20 cellular contexts compared by ENCODE assay signal in genomic region chr15:38260077-38260476, GRCh38. TPM values are rescaled to one million over a fixed set of nuclear protein-coding genes. Genes with fewer than 3 reads are reported as not detected.
DNase-seq lines count a peak whose midpoint lies in the region; ATAC-seq, FAIRE-seq and TF ChIP-seq lines count a peak whose summit lies in the region.
"Had no signal": no experiment of that assay in that cellular context is flagged by ENCODE, and none has a peak within 500 bp of the region (broad histone marks: within the 10 kb centered on the region; RNA-seq: fewer than 3 reads in every experiment).

No MANE protein-coding gene starts in this region.

- no peak overlapping the region for H3K4me3 Mint-ChIP-seq in activated CD4-positive, alpha-beta memory T cell treated with anti-CD3 and anti-CD28 coated beads for 36 hours
- H3K4me3 Mint-ChIP-seq: activated CD4-positive, alpha-beta T cell treated with anti-CD3 and anti-CD28 coated beads for 36 hours had no signal

- no peaks in the 10 kb centered on the region for H3K36me3 ChIP-seq in cardiac muscle cell
- no peaks in the 10 kb centered on the region for H3K36me3 ChIP-seq in brain microvascular endothelial cell (replicated peaks)
- no peaks in the 10 kb centered on the region for H3K36me3 ChIP-seq in keratinocyte (ENCODE audit: control insufficient read depth in 2 of 2, extremely low read depth in 1 of 2, insufficient read depth in 2 of 2, low read length in 2 of 2)
- H3K36me3 ChIP-seq: neutrophil, right lobe of liver, thoracic aorta had no signal

- no peaks in the 10 kb centered on the region for H3K9me3 ChIP-seq in cardiac muscle cell (ENCODE audit: low read depth)
- no peaks in the 10 kb centered on the region for H3K9me3 ChIP-seq in keratinocyte (ENCODE audit: control insufficient read depth, low read depth, low read length)
- H3K9me3 ChIP-seq: neutrophil, right lobe of liver, thoracic aorta had no signal

- H3K27me3 Mint-ChIP-seq in activated CD4-positive, alpha-beta memory T cell treated with anti-CD3 and anti-CD28 coated beads for 36 hours = no peaks in the 10 kb centered on the region
- H3K27me3 Mint-ChIP-seq: activated CD4-positive, alpha-beta T cell treated with anti-CD3 and anti-CD28 coated beads for 36 hours had no signal

- peak; percentile 21 for TF ChIP-seq CTCF in cardiac muscle cell (IDR thresholded peaks at IDR 0.05; ENCODE audit: low read depth, low read length)
- peak; percentile 43 for TF ChIP-seq CTCF in brain microvascular endothelial cell (IDR thresholded peaks at IDR 0.05; ENCODE audit: low read depth, low read length, missing control alignments)
- TF ChIP-seq CTCF in keratinocyte (optimal IDR thresholded peaks at IDR 0.05 in 1 of 3, IDR thresholded peaks at IDR 0.05 in 1 of 3, conservative IDR thresholded peaks at IDR 0.05 in 1 of 3; ENCODE audit: extremely low read depth in 1 of 3, insufficient read depth in 2 of 3, low read length in 3 of 3) = no peak

- H3K4me1 Mint-ChIP-seq in activated CD4-positive, alpha-beta memory T cell treated with anti-CD3 and anti-CD28 coated beads for 36 hours (ENCODE audit: low read depth) = no peaks in the 10 kb centered on the region
- H3K4me1 Mint-ChIP-seq: activated CD4-positive, alpha-beta T cell treated with anti-CD3 and anti-CD28 coated beads for 36 hours had no signal

- in situ Hi-C loops in brain microvascular endothelial cell (cut with HindIII; ENCODE audit: low pct_ligation_motif_present, low sequenced_read_pairs) = no loop called here

- ATAC-seq in left ventricle myocardium superior = no peak
- ATAC-seq: activated CD4-positive, alpha-beta T cell treated with anti-CD3 and anti-CD28 coated beads for 36 hours; right lobe of liver had no signal

- no peak overlapping the region for H3K27ac Mint-ChIP-seq in activated CD4-positive, alpha-beta memory T cell treated with anti-CD3 and anti-CD28 coated beads for 36 hours
- H3K27ac Mint-ChIP-seq: activated CD4-positive, alpha-beta T cell treated with anti-CD3 and anti-CD28 coated beads for 36 hours had no signal

- POLR2A ChIA-PET in HEK293T (lab: Yijun Ruan, JAX) = interaction anchor here (1.2 kb wide), 1 partner anchor 8 kb away, joined by 4 read pairs; the partner anchor contains the start of gene SPRED1
- POLR2A ChIA-PET in activated CD4-positive, alpha-beta memory T cell treated with anti-CD3 and anti-CD28 coated beads for 36 hours (lab: Charles Lee) = no interaction called here

- DNase-seq in cardiac muscle cell (ENCODE audit: low read depth in 1 of 2, low spot score in 1 of 2) (peak in 1 of 2 donors; percentile 49), left ventricle myocardium superior (no peak), brain microvascular endothelial cell (peak; percentile 63), keratinocyte (ENCODE audit: low read depth, low spot score) (no peak), GDM1 (lab: John Stamatoyannopoulos, UW) (no peak), activated gamma-delta T cell (lab: John Stamatoyannopoulos, UW) (no peak), HEK293T (ENCODE audit: extremely low spot score) (no peak)
- DNase-seq in activated CD4-positive, alpha-beta memory T cell treated with anti-CD3 and anti-CD28 coated beads for 36 hours = no peak
- DNase-seq: activated CD4-positive, alpha-beta T cell treated with anti-CD3 and anti-CD28 coated beads for 36 hours; activated naive CD4-positive, alpha-beta T cell treated with anti-CD3 and anti-CD28 coated beads, Interleukin-2, amount 50 U/mL, for 16 hours; effector CD4-positive, alpha-beta T cell; GF-D8; NCI-H187; NCI-H510A treated with DMSO at 0.1 percent for 48 hours; right lobe of liver; stimulated activated CD4-positive, alpha-beta T cell treated with anti-CD3 and anti-CD28 coated beads, Interleukin-4, amount 100 ng/mL, for 24 hours had no signal

- H3K9me3 Mint-ChIP-seq in activated CD4-positive, alpha-beta memory T cell treated with anti-CD3 and anti-CD28 coated beads for 36 hours = no peaks in the 10 kb centered on the region

- no peak overlapping the region for H3K4me2 ChIP-seq in keratinocyte (ENCODE audit: control insufficient read depth, extremely low read depth, insufficient read depth, low read depth, low read length)

- peaks cover 100% of the 10 kb centered on the region for H3K79me2 ChIP-seq in keratinocyte (ENCODE audit: control insufficient read depth, insufficient read depth, low read length)

- H3K4me1 ChIP-seq in cardiac muscle cell (ENCODE audit: low read depth) (peaks cover 29% of the 10 kb centered on the region), keratinocyte (ENCODE audit: control insufficient read depth, extremely low read depth, insufficient read depth, low read length) (peaks cover 19% of the 10 kb centered on the region)
- H3K4me1 ChIP-seq: right lobe of liver had no signal

- no peak overlapping the region for H3K27ac ChIP-seq in cardiac muscle cell
- H3K27ac ChIP-seq in brain microvascular endothelial cell = no peak overlapping the region
- no peak overlapping the region for H3K27ac ChIP-seq in keratinocyte (ENCODE audit: control insufficient read depth, insufficient read depth, low read length)
- H3K27ac ChIP-seq: 22Rv1, neutrophil, right lobe of liver, thoracic aorta had no signal

- FAIRE-seq in keratinocyte (lab: Jason Lieb, UNC) = peak; percentile 41
- FAIRE-seq: bronchial epithelial cell had no signal

- H3K9ac ChIP-seq in keratinocyte (ENCODE audit: control insufficient read depth, extremely low read depth, insufficient read depth, low read length) = no peak overlapping the region

- dilution Hi-C loops in keratinocyte (cut with MboI; ENCODE audit: extremely low pct_ligation_motif_present, low sequenced_read_pairs) = no loop called here

- no peaks in the 10 kb centered on the region for H3K9me1 ChIP-seq in keratinocyte (ENCODE audit: control insufficient read depth, extremely low read depth, insufficient read depth, low read length)

- H3K27me3 ChIP-seq in cardiac muscle cell = no peaks in the 10 kb centered on the region
- H3K27me3 ChIP-seq in brain microvascular endothelial cell (replicated peaks) = no peaks in the 10 kb centered on the region
- no peaks in the 10 kb centered on the region for H3K27me3 ChIP-seq in keratinocyte (ENCODE audit: control insufficient read depth, extremely low read depth, insufficient read depth, low read length)
- H3K27me3 ChIP-seq: right lobe of liver had no signal

- intact Hi-C loops in left ventricle myocardium superior (cut with micrococcal nuclease) = no loop called here
- intact Hi-C loops in activated CD4-positive, alpha-beta memory T cell treated with anti-CD3 and anti-CD28 coated beads for 36 hours (cut with micrococcal nuclease) = no loop called here

- peaks cover 14% of the 10 kb centered on the region for H4K20me1 ChIP-seq in keratinocyte (ENCODE audit: control insufficient read depth, extremely low read depth, insufficient read depth, low read length)

- CTCF ChIA-PET in HEK293T (lab: Yijun Ruan, JAX) = interaction anchor here (0.8 kb wide), 1 partner anchor 9 kb away, joined by 3 read pairs; no protein-coding TSS in a partner anchor
- CTCF ChIA-PET in activated CD4-positive, alpha-beta memory T cell treated with anti-CD3 and anti-CD28 coated beads for 36 hours (lab: Charles Lee) = interaction anchor here (1.1 kb wide), 1 partner anchor 130 kb away, joined by 3 read pairs; no protein-coding TSS in a partner anchor

- H3K4me3 ChIP-seq in cardiac muscle cell (no peak overlapping the region), brain microvascular endothelial cell (ENCODE audit: low read depth, low read length) (no peak overlapping the region), keratinocyte (ENCODE audit: control insufficient read depth in 2 of 3, extremely low read depth in 1 of 3, insufficient read depth in 2 of 3, low read depth in 1 of 3, low read length in 3 of 3) (no peak overlapping the region)
- H3K4me3 ChIP-seq: right lobe of liver, thoracic aorta had no signal

- no peaks in the 10 kb centered on the region for H3K36me3 Mint-ChIP-seq in activated CD4-positive, alpha-beta memory T cell treated with anti-CD3 and anti-CD28 coated beads for 36 hours

- H2AFZ ChIP-seq in keratinocyte (ENCODE audit: control insufficient read depth, low read length) = no peak overlapping the region

TF ChIP-seq in HEK293T, 16 proteins besides CTCF, POLR2A, EP300 and RAD21 (continues in another document):
- TF ChIP-seq LEF1 (IDR thresholded peaks at IDR 0.05; ENCODE audit: borderline replicate concordance) (no peak), FOXM1 (IDR thresholded peaks at IDR 0.05; ENCODE audit: borderline replicate concordance) (no peak), SUZ12 (IDR thresholded peaks at IDR 0.05) (no peak), NFRKB (IDR thresholded peaks at IDR 0.05) (no peak), FOXK2 (IDR thresholded peaks at IDR 0.05) (no peak), HDGF (IDR thresholded peaks at IDR 0.05; ENCODE audit: borderline replicate concordance) (no peak), PKNOX1 (IDR thresholded peaks at IDR 0.05) (no peak), CTBP1 (IDR thresholded peaks at IDR 0.05; ENCODE audit: borderline replicate concordance) (no peak), ELF4 (IDR thresholded peaks at IDR 0.05) (no peak), ARNT (IDR thresholded peaks at IDR 0.05) (no peak), ZNF384 (IDR thresholded peaks at IDR 0.05) (no peak), FOXA1 (IDR thresholded peaks at IDR 0.05) (no peak), SP1 (IDR thresholded peaks at IDR 0.05) (no peak), BHLHE40 (IDR thresholded peaks at IDR 0.05; ENCODE audit: borderline replicate concordance) (no peak)

RNA-seq across cellular contexts. Expression of gene SPRED1, which starts 7.4 kb away (rescaled TPM):
- total RNA-seq in cardiac muscle cell (11.2 and 17.3 TPM in 2 replicates), left ventricle myocardium superior (7.3 TPM)
- polyA plus RNA-seq in cardiac muscle cell (8.2 and 8.7 TPM in 2 replicates), keratinocyte (5.7 to 11.6 TPM (median 11.5 TPM) in 3 replicates)
- polyA plus RNA-seq in keratinocyte (2011; ENCODE audit: low read depth) = 3.9 TPM
- polyA plus RNA-seq in keratinocyte (2011; cell fraction: cytosol; rRNA removed) = 6.3 and 9.9 TPM in 2 replicates
- 10.1 and 13.1 TPM in 2 replicates for polyA plus RNA-seq in keratinocyte (2011; cell fraction: nucleus; rRNA removed)
- polyA plus RNA-seq in keratinocyte (2012; ENCODE audit: low replicate concordance) = 3.9 and 16.6 TPM in 2 replicates
- polyA minus RNA-seq in keratinocyte = 5.0 to 22.3 TPM (median 9.9 TPM) in 3 replicates
- polyA minus RNA-seq in keratinocyte (2011; cell fraction: cytosol; rRNA and poly(A)+ RNA removed) = 17.5 TPM
- polyA minus RNA-seq in keratinocyte (2011; cell fraction: nucleus; rRNA and poly(A)+ RNA removed) = 22.7 and 46.3 TPM in 2 replicates
- total RNA-seq in activated CD4-positive, alpha-beta memory T cell treated with anti-CD3 and anti-CD28 coated beads for 36 hours = under 1 TPM; 0.92 to 0.97 TPM

Comparison
In these comparisons a context has a peak if more than half of its experiments do, and no peak if none do; other contexts are left out.
1. CTCF ChIP-seq: peak in cardiac muscle cell (single experiment) and brain microvascular endothelial cell (single experiment); none in keratinocyte (0 of 3).